ENCODE assay signal across 13 cellular contexts in genomic region chr2:55230551-55230950, GRCh38. TPM values are rescaled to one million over a fixed set of nuclear protein-coding genes. Genes with fewer than 3 reads are reported as not detected.
DNase-seq lines count a peak whose midpoint lies in the region; ATAC-seq, FAIRE-seq and TF ChIP-seq lines count a peak whose summit lies in the region.
"Had no signal": no experiment of that assay in that cellular context is flagged by ENCODE, and none has a peak within 500 bp of the region (broad histone marks: within the 10 kb centered on the region; RNA-seq: fewer than 3 reads in every experiment).

No MANE protein-coding gene starts in this region.

- H3K9me3 Mint-ChIP-seq in Caco-2 (ENCODE audit: unreplicated experiment): no peaks in the 10 kb centered on the region
- H3K9me3 Mint-ChIP-seq in activated CD4-positive, alpha-beta memory T cell treated with anti-CD3 and anti-CD28 coated beads for 36 hours: no peaks in the 10 kb centered on the region
- H3K9me3 Mint-ChIP-seq in immature natural killer cell: no peaks in the 10 kb centered on the region
- H3K9me3 Mint-ChIP-seq in CD14-positive monocyte: peaks cover 0 to 2% (median 0%) of the 10 kb centered on the region in 7 donors

- CTCF ChIA-PET in Caco-2 (lab: Charles Lee): no interaction called here
- CTCF ChIA-PET in activated CD4-positive, alpha-beta memory T cell treated with anti-CD3 and anti-CD28 coated beads for 36 hours (lab: Charles Lee): no interaction called here

- H3K27me3 Mint-ChIP-seq in Caco-2 (ENCODE audit: insufficient read depth, unreplicated experiment): no peaks in the 10 kb centered on the region
- H3K27me3 Mint-ChIP-seq in activated CD4-positive, alpha-beta memory T cell treated with anti-CD3 and anti-CD28 coated beads for 36 hours: no peaks in the 10 kb centered on the region
- peaks cover 13 to 20% (median 16%) of the 10 kb centered on the region in 3 donors for H3K27me3 Mint-ChIP-seq in immature natural killer cell (ENCODE audit: low read depth in 3 of 3)
- no peaks in the 10 kb centered on the region for H3K27me3 Mint-ChIP-seq in CD14-positive monocyte (ENCODE audit: low read depth in 3 of 3)

- ATAC-seq in pancreas (no peak), GM21423 (IDR thresholded peaks at IDR 0.05; ENCODE audit: unreplicated experiment) (no peak)

- TF ChIP-seq CTCF in Caco-2 (IDR thresholded peaks at IDR 0.05; ENCODE audit: insufficient read depth in 1 of 2, low read depth in 1 of 2, low read length in 1 of 2, severe bottlenecking in 1 of 2, unreplicated experiment in 1 of 2) (no peak), CD14-positive monocyte (IDR thresholded peaks at IDR 0.05) (no peak), pancreas (IDR thresholded peaks at IDR 0.05) (no peak)

- no peak overlapping the region for H2AFZ ChIP-seq in ACC112 (ENCODE audit: low read length, unreplicated experiment)

- H3K4me3 ChIP-seq in ACC112 (ENCODE audit: low read depth, low read length) (0 out of 2 replicates have a peak overlapping the region, but pooled peaks have one; percentile 97), Caco-2 (ENCODE audit: low read depth, low read length) (peak overlapping the region; percentile 96; the same call in 1 of the 2 replicates), pancreas (no peak overlapping the region)

- POLR2A ChIA-PET in Caco-2 (lab: Charles Lee): interaction anchor here (0.6 kb wide), 1 partner anchor 55 kb away, joined by 3 read pairs; no protein-coding TSS in a partner anchor
- POLR2A ChIA-PET in activated CD4-positive, alpha-beta memory T cell treated with anti-CD3 and anti-CD28 coated beads for 36 hours (lab: Charles Lee): no interaction called here

- H3K4me1 ChIP-seq in ACC112 (ENCODE audit: control insufficient read depth, insufficient read depth, low read length, unreplicated experiment): peaks cover 33% of the 10 kb centered on the region
- peaks cover 35% of the 10 kb centered on the region for H3K4me1 ChIP-seq in Caco-2
- H3K4me1 ChIP-seq in pancreas: peaks cover 0 to 21% (median 16%) of the 10 kb centered on the region in 3 donors

- H3K9me3 ChIP-seq in Caco-2 (no peaks in the 10 kb centered on the region), pancreas (no peaks in the 10 kb centered on the region)
- H3K9me3 ChIP-seq: Peyer's patch had no signal

- no peak for FAIRE-seq in pancreas (lab: Jason Lieb, UNC)
- FAIRE-seq: H1, islet of Langerhans had no signal

- H3K27ac ChIP-seq in ACC112 (ENCODE audit: low read depth, low read length): no peak overlapping the region
- H3K27ac ChIP-seq in pancreas: no peak overlapping the region

- H3K4me1 Mint-ChIP-seq in Caco-2 (ENCODE audit: low read depth, unreplicated experiment): peaks cover 36% of the 10 kb centered on the region
- H3K4me1 Mint-ChIP-seq in activated CD4-positive, alpha-beta memory T cell treated with anti-CD3 and anti-CD28 coated beads for 36 hours (ENCODE audit: low read depth): peaks cover 57% of the 10 kb centered on the region
- peaks cover 49 to 74% of the 10 kb centered on the region in 2 donors for H3K4me1 Mint-ChIP-seq in immature natural killer cell
- peaks cover 38% of the 10 kb centered on the region for H3K4me1 Mint-ChIP-seq in CD14-positive monocyte

- H3K27ac Mint-ChIP-seq in Caco-2 (ENCODE audit: unreplicated experiment): peak overlapping the region; percentile 94
- H3K27ac Mint-ChIP-seq in activated CD4-positive, alpha-beta memory T cell treated with anti-CD3 and anti-CD28 coated beads for 36 hours: no peak overlapping the region
- peak overlapping the region in 5 of 6 donors; percentile 47 to 93 (median 74) for H3K27ac Mint-ChIP-seq in immature natural killer cell
- no peak overlapping the region for H3K27ac Mint-ChIP-seq in CD14-positive monocyte

- BruUV-seq in Caco-2 (replicated peaks; lab: Mats Ljungman, UMichigan): no TSS peak

- no peaks in the 10 kb centered on the region for H3K27me3 ChIP-seq in ACC112 (ENCODE audit: insufficient read depth, low read length)
- no peaks in the 10 kb centered on the region for H3K27me3 ChIP-seq in Caco-2 (replicated peaks; ENCODE audit: control insufficient read depth, insufficient read depth, low read length)
- H3K27me3 ChIP-seq in pancreas: no peaks in the 10 kb centered on the region
- H3K27me3 ChIP-seq: Peyer's patch had no signal

- H3K4me3 Mint-ChIP-seq in Caco-2 (ENCODE audit: unreplicated experiment) (peak overlapping the region; percentile 85), immature natural killer cell (peak overlapping the region; percentile 49 to 100 (median 98)), CD14-positive monocyte (no peak overlapping the region)
- peak overlapping the region; percentile 6 for H3K4me3 Mint-ChIP-seq in activated CD4-positive, alpha-beta memory T cell treated with anti-CD3 and anti-CD28 coated beads for 36 hours

- DNase-seq in Caco-2: no peak
- DNase-seq in activated CD4-positive, alpha-beta memory T cell treated with anti-CD3 and anti-CD28 coated beads for 36 hours: no peak
- no peak for DNase-seq in immature natural killer cell
- DNase-seq in CD1c-positive myeloid dendritic cell (ENCODE audit: extremely low spot score): no peak
- no peak for DNase-seq in CD14-positive monocyte (ENCODE audit: low spot score)
- DNase-seq in pancreas: no peak
- DNase-seq: aorta, NCI-H226, Peyer's patch had no signal

- H3K36me3 Mint-ChIP-seq in Caco-2 (ENCODE audit: insufficient read depth, unreplicated experiment) (peaks cover 47% of the 10 kb centered on the region), immature natural killer cell (peaks cover 0 to 10% (median 4%) of the 10 kb centered on the region in 3 donors), CD14-positive monocyte (peaks cover 18 to 24% of the 10 kb centered on the region in 2 donors)
- H3K36me3 Mint-ChIP-seq in activated CD4-positive, alpha-beta memory T cell treated with anti-CD3 and anti-CD28 coated beads for 36 hours: peaks cover 40% of the 10 kb centered on the region

- intact Hi-C loops in Caco-2 (cut with micrococcal nuclease; ENCODE audit: unreplicated experiment) (loop anchor here (5.0 to 10.0 kb wide), 3 partner anchors 52 to 387 kb away; partner anchors contain the start of gene PPP4R3B), CD14-positive monocyte (cut with micrococcal nuclease) (loop anchor here in 1 of 2 donors (5.0 to 10.0 kb wide), 2 partner anchors 384 to 508 kb away; partner anchors contain the start of genes EML6 and PPP4R3B), pancreas (cut with DNase I) (no loop called here)
- intact Hi-C loops in activated CD4-positive, alpha-beta memory T cell treated with anti-CD3 and anti-CD28 coated beads for 36 hours (cut with micrococcal nuclease): loop anchor here (5.0 kb wide), 2 partner anchors 52 to 658 kb away; no protein-coding TSS in a partner anchor

- H3K36me3 ChIP-seq in ACC112 (ENCODE audit: insufficient read depth, low read length): peaks cover 23% of the 10 kb centered on the region
- peaks cover 4% of the 10 kb centered on the region; the same call in 1 of the 2 replicates for H3K36me3 ChIP-seq in Caco-2 (ENCODE audit: control insufficient read depth, insufficient read depth, low read length)
- peaks cover 0 to 16% (median 0%) of the 10 kb centered on the region in 3 donors for H3K36me3 ChIP-seq in pancreas

- H3K79me2 ChIP-seq in ACC112 (ENCODE audit: control insufficient read depth, insufficient read depth, low read length, unreplicated experiment): peaks cover 61% of the 10 kb centered on the region

- 96 to 100% methylated on average over 3 of the region's 3 CpGs for WGBS in pancreas, 2 donors

RNA-seq across cellular contexts. Expression of gene CLHC1, which starts 1.5 kb away (rescaled TPM):
- total RNA-seq in Caco-2 (2022) (12.6 and 13.4 TPM in 2 replicates), pancreas (1 to 10 TPM; 2.9 to 10.0 (median 6.0) TPM)
- total RNA-seq in activated CD4-positive, alpha-beta memory T cell treated with anti-CD3 and anti-CD28 coated beads for 36 hours: 1 to 10 TPM; 5.5 to 7.5 TPM
- polyA plus RNA-seq in immature natural killer cell (1 to 10 TPM in 2 of 3 donors, not detected in 1; 2.0 to 2.9 TPM), CD14-positive monocyte (1 to 10 TPM in 1 of 2 donors, not detected in 1; 2.4 TPM), pancreas (10 to 100 TPM in 1 of 2 donors, 1 to 10 TPM in 1; 8.1 to 20.0 TPM)

RNA-seq across cellular contexts. Expression of gene RPS27A, which starts 1.9 kb away (rescaled TPM):
- total RNA-seq in Caco-2 (2022): 1,305 and 1,418 TPM in 2 replicates
- total RNA-seq in activated CD4-positive, alpha-beta memory T cell treated with anti-CD3 and anti-CD28 coated beads for 36 hours: 1,000 to 10,000 TPM; 1,372 to 1,402 TPM
- polyA plus RNA-seq in immature natural killer cell: 1,000 to 10,000 TPM; 1,176 to 2,389 (median 1,755) TPM
- 100 to 1,000 TPM; 785 to 967 TPM for polyA plus RNA-seq in CD14-positive monocyte
- total RNA-seq in pancreas: 100 to 1,000 TPM; 501 to 776 (median 622) TPM
- polyA plus RNA-seq in pancreas: 1,000 to 10,000 TPM in 1 of 2 donors, 100 to 1,000 TPM in 1; 587 to 1,369 TPM

RNA-seq across cellular contexts. Expression of gene MTIF2, which starts 38.5 kb away (rescaled TPM):
- 37.6 and 42.7 TPM in 2 replicates for total RNA-seq in Caco-2 (2022)
- 10 to 100 TPM; 42.7 to 43.2 TPM for total RNA-seq in activated CD4-positive, alpha-beta memory T cell treated with anti-CD3 and anti-CD28 coated beads for 36 hours
- polyA plus RNA-seq in immature natural killer cell: 10 to 100 TPM in 2 of 3 donors, 1 to 10 TPM in 1; 5.2 to 17.7 (median 10.6) TPM
- polyA plus RNA-seq in CD14-positive monocyte: 10 to 100 TPM in 1 of 2 donors, 1 to 10 TPM in 1; 8.1 to 12.5 TPM
- total RNA-seq in pancreas: 10 to 100 TPM; 13.6 to 22.9 (median 16.7) TPM
- 10 to 100 TPM; 16.2 to 20.6 TPM for polyA plus RNA-seq in pancreas

Comparison
In these comparisons a context has a peak if more than half of its experiments do, and no peak if none do; other contexts are left out.
1. H3K4me3 ChIP-seq: peak in ACC112 (single experiment) and Caco-2 (single experiment); none in pancreas (0 of 4).
2. H3K27ac Mint-ChIP-seq: peak in Caco-2 (single experiment) and immature natural killer cell (5 of 6); none in activated CD4-positive, alpha-beta memory T cell treated with anti-CD3 and anti-CD28 coated beads for 36 hours (single experiment) and CD14-positive monocyte (0 of 7).
3. H3K4me3 Mint-ChIP-seq: peak in Caco-2 (single experiment), activated CD4-positive, alpha-beta memory T cell treated with anti-CD3 and anti-CD28 coated beads for 36 hours (single experiment) and immature natural killer cell (5 of 5); none in CD14-positive monocyte (0 of 2).
4. intact Hi-C loops: an anchor here in Caco-2 (5.0 to 10.0 kb wide) and activated CD4-positive, alpha-beta memory T cell treated with anti-CD3 and anti-CD28 coated beads for 36 hours (5.0 kb wide); none called in pancreas.